In the genomic region with DNA sequence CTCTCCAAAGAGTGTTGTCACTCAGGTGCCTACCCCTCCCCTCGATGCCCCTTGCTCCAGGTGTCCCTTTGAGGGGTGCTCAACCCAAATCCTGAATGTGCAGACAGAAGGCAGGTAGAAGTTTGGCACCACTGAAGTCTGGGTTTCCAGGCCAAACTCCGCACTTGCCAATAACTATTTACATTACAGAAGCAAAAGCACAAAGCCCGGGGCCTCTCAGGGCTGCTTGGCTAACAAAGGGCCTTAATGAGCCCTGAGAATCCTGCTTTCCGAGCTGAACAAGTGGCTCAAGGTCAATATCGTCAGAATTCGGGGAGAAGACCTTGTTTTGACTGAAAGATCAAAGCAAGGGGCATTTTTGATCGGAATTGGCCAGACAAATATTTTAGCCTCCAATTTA, we compare ENCODE assay signal across 1 cellular context.
A peak's percentile ranks its signal among the peaks of the same experiment; 100 is the strongest.
TF ChIP-seq lines count a peak whose summit lies in the region.

No MANE protein-coding gene starts in this region.

TF ChIP-seq in H1, 55 proteins besides CTCF, POLR2A, EP300 and RAD21:
- no peak for TF ChIP-seq TAF1 (IDR thresholded peaks at IDR 0.05; ENCODE audit: low read depth, low read length)
- no peak for TF ChIP-seq HDAC6 (IDR thresholded peaks at IDR 0.05; ENCODE audit: low read depth, low read length)
- peak; percentile 37 for TF ChIP-seq NANOG (IDR thresholded peaks at IDR 0.05; ENCODE audit: insufficient read depth, low read depth, low read length, poor library complexity, severe bottlenecking)
- TF ChIP-seq PHF8 (conservative IDR thresholded peaks at IDR 0.05; ENCODE audit: low read depth, low read length) = no peak
TF ChIP-seq in H1: peak in this region for 1.
